In the genomic region with DNA sequence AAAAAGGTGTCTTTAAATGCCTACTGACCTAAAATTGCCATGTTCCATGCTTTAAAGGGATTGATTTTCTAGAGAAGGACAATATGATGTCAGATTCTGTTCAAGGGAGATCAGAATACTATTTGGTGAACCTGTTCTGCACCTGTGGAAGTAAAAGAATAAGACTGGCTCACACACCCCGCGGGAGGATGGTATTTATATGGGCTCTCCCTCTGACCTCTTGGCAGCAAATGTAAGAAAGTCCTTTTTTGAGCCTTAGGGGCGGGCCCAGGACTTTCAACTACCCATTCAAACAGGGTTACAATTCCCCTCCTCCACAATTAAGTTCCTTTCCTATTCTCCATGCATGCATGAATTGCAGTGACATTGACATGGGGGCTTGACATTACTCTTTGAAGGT, we compare ENCODE assay signal across 15 cellular contexts.
"Had no signal": no experiment of that assay in that cellular context is flagged by ENCODE, and none has a peak within 500 bp of the region (broad histone marks: within the 10 kb centered on the region; RNA-seq: fewer than 3 reads in every experiment).

No MANE protein-coding gene starts in this region.

- H3K27ac ChIP-seq: brain microvascular endothelial cell, right lobe of liver had no signal

- H3K27me3 Mint-ChIP-seq: activated naive CD4-positive, alpha-beta T cell treated with anti-CD3 and anti-CD28 coated beads, Interleukin-2, amount 10 ng/mL, durations not matched to agents 7 days and 5 days; stimulated activated memory B cell treated with anti-CD40 and anti-IgM and Interleukin-4, amounts not matched to agents 10 μg/mL and 1 μg/mL and 100 μg/mL, for 72 hours had no signal

- H3K27ac Mint-ChIP-seq: activated naive CD4-positive, alpha-beta T cell treated with anti-CD3 and anti-CD28 coated beads, Interleukin-2, amount 10 ng/mL, durations not matched to agents 7 days and 5 days; stimulated activated memory B cell treated with anti-CD40 and anti-IgM and Interleukin-4, amounts not matched to agents 10 μg/mL and 1 μg/mL and 100 μg/mL, for 72 hours had no signal

- DNase-seq: activated CD4-positive, alpha-beta T cell treated with anti-CD3 and anti-CD28 coated beads, Interleukin-2, amount 50 U/mL, for 4 hours; activated CD4-positive, CD25-positive, alpha-beta regulatory T cell; activated naive CD4-positive, alpha-beta T cell treated with anti-CD3 and anti-CD28 coated beads, Interleukin-2, amount 10 ng/mL, durations not matched to agents 7 days and 5 days; brain microvascular endothelial cell; dorsolateral prefrontal cortex; esophagus squamous epithelium; foreskin fibroblast; glutamatergic neuron; mesenchymal stem cell; posterior cingulate gyrus; right lobe of liver; SK-N-SH; spleen; trophoblast cell had no signal

- H3K4me3 Mint-ChIP-seq: activated naive CD4-positive, alpha-beta T cell treated with anti-CD3 and anti-CD28 coated beads, Interleukin-2, amount 10 ng/mL, durations not matched to agents 7 days and 5 days; stimulated activated memory B cell treated with anti-CD40 and anti-IgM and Interleukin-4, amounts not matched to agents 10 μg/mL and 1 μg/mL and 100 μg/mL, for 72 hours had no signal

- ATAC-seq: right lobe of liver; stimulated activated memory B cell treated with anti-CD40 and anti-IgM and Interleukin-4, amounts not matched to agents 10 μg/mL and 1 μg/mL and 100 μg/mL, for 72 hours had no signal

- H3K4me3 ChIP-seq: dorsolateral prefrontal cortex, esophagus squamous epithelium, right lobe of liver, spleen had no signal

- H3K4me2 ChIP-seq: SK-N-SH had no signal

- H3K9me3 Mint-ChIP-seq: activated naive CD4-positive, alpha-beta T cell treated with anti-CD3 and anti-CD28 coated beads, Interleukin-2, amount 10 ng/mL, durations not matched to agents 7 days and 5 days; stimulated activated memory B cell treated with anti-CD40 and anti-IgM and Interleukin-4, amounts not matched to agents 10 μg/mL and 1 μg/mL and 100 μg/mL, for 72 hours had no signal

- H3K9ac ChIP-seq: SK-N-SH had no signal

- H3K27me3 ChIP-seq: brain microvascular endothelial cell, dorsolateral prefrontal cortex, esophagus squamous epithelium, right lobe of liver, spleen had no signal

- H3K9me2 ChIP-seq: SK-N-SH had no signal

- H3K9me3 ChIP-seq: esophagus squamous epithelium, right lobe of liver, SK-N-SH, spleen had no signal

- H3K36me3 ChIP-seq: brain microvascular endothelial cell, right lobe of liver had no signal
